1 cellular context compared by ENCODE assay signal in the genomic region with DNA sequence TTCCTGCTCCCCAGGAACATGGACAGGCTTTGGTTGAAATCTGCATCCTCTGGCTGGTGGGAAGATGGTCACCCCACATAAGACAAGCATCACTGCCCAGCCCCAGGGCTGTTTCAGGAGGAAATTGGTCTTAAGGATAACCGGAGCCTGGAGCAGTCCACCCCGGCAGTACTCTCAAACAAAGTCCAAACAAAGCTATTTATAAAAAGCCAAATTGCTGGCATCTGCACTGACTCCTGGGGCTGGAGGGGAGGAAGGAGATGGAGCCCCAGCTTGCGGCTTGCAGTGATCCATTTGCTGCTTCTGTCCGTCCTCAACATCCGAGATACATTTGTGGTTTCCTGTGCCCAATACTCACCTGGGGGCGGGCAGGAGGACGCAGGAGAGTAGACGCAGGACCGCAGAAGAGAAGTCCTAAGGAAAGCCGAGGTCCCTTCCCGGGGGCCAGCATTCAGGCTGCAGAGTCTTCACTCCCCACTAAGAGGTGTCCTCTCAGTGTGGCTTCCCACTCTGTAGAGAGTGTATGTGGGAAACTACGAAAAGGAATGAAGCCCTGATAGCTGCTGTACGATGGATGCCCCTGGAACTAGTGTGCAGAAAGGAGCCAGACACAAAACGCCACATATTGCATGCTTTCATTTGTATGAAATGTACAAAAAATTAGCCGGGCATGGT.
TF ChIP-seq lines count a peak whose summit lies in the region.

No MANE protein-coding gene starts in this region.

TF ChIP-seq in SK-N-SH, 30 proteins besides CTCF, POLR2A, EP300 and RAD21 (continued from another document):
- TF ChIP-seq, protein P1, sequence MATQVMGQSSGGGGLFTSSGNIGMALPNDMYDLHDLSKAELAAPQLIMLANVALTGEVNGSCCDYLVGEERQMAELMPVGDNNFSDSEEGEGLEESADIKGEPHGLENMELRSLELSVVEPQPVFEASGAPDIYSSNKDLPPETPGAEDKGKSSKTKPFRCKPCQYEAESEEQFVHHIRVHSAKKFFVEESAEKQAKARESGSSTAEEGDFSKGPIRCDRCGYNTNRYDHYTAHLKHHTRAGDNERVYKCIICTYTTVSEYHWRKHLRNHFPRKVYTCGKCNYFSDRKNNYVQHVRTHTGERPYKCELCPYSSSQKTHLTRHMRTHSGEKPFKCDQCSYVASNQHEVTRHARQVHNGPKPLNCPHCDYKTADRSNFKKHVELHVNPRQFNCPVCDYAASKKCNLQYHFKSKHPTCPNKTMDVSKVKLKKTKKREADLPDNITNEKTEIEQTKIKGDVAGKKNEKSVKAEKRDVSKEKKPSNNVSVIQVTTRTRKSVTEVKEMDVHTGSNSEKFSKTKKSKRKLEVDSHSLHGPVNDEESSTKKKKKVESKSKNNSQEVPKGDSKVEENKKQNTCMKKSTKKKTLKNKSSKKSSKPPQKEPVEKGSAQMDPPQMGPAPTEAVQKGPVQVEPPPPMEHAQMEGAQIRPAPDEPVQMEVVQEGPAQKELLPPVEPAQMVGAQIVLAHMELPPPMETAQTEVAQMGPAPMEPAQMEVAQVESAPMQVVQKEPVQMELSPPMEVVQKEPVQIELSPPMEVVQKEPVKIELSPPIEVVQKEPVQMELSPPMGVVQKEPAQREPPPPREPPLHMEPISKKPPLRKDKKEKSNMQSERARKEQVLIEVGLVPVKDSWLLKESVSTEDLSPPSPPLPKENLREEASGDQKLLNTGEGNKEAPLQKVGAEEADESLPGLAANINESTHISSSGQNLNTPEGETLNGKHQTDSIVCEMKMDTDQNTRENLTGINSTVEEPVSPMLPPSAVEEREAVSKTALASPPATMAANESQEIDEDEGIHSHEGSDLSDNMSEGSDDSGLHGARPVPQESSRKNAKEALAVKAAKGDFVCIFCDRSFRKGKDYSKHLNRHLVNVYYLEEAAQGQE (IDR thresholded peaks at IDR 0.05; ENCODE audit: low read depth, low read length), result no peak
- no peak for TF ChIP-seq TCF12 (IDR thresholded peaks at IDR 0.05)
- no peak for TF ChIP-seq FOXM1 (IDR thresholded peaks at IDR 0.05; ENCODE audit: low read depth)
- TF ChIP-seq, protein P2, sequence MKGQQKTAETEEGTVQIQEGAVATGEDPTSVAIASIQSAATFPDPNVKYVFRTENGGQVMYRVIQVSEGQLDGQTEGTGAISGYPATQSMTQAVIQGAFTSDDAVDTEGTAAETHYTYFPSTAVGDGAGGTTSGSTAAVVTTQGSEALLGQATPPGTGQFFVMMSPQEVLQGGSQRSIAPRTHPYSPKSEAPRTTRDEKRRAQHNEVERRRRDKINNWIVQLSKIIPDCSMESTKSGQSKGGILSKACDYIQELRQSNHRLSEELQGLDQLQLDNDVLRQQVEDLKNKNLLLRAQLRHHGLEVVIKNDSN (IDR thresholded peaks at IDR 0.05; ENCODE audit: borderline replicate concordance, low read depth), result no peak
- no peak for TF ChIP-seq RXRA (IDR thresholded peaks at IDR 0.05; ENCODE audit: borderline replicate concordance, low read depth)
- TF ChIP-seq GABPA (IDR thresholded peaks at IDR 0.05; ENCODE audit: low read depth), result no peak
- TF ChIP-seq MXI1 (IDR thresholded peaks at IDR 0.05; ENCODE audit: low read depth, low read length), result no peak
- no peak for TF ChIP-seq NRF1 (IDR thresholded peaks at IDR 0.05; ENCODE audit: low read depth, low read length)
- TF ChIP-seq, protein P3, sequence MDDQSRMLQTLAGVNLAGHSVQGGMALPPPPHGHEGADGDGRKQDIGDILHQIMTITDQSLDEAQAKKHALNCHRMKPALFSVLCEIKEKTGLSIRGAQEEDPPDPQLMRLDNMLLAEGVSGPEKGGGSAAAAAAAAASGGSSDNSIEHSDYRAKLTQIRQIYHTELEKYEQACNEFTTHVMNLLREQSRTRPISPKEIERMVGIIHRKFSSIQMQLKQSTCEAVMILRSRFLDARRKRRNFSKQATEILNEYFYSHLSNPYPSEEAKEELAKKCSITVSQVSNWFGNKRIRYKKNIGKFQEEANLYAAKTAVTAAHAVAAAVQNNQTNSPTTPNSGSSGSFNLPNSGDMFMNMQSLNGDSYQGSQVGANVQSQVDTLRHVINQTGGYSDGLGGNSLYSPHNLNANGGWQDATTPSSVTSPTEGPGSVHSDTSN (IDR thresholded peaks at IDR 0.05), result no peak
TF ChIP-seq in SK-N-SH: peak in this region for 0.
